Comparison of ENCODE assay signal across 30 cellular contexts in the genomic region with DNA sequence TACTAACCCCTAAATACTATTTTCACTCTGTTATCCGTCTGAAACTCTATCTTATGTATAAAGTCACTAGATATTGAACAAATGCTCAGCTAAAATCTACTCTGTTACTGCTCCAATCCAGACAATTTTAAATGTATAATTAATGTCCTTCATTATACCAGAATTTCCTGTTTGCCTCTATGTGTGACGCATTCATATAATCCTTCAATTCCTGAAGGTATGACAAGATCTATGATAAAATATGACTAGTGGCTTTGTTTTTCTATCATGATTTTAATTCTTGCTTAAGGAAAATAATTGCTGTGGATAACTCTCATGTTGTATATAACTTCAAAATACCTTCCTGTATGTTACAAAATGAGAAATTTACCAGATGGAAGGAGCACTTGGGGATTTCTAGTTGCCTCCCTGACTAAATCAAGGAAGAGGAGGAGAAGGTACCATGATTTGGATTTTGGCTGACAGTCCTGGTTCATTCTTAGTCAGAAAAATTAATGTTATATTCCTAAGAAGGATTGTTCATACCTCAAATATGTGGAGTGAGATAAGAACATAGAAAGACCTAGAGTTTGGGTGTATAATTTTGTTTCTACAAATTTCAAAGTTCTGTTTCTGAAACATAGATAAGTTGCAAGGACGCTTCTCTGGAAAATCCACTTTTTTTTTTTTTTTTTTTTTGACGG. TPM values are rescaled to one million over a fixed set of nuclear protein-coding genes. Genes with fewer than 3 reads are reported as not detected.
DNase-seq lines count a peak whose midpoint lies in the region; ATAC-seq, FAIRE-seq and TF ChIP-seq lines count a peak whose summit lies in the region.
"Had no signal": no experiment of that assay in that cellular context is flagged by ENCODE, and none has a peak within 500 bp of the region (broad histone marks: within the 10 kb centered on the region; RNA-seq: fewer than 3 reads in every experiment).

No MANE protein-coding gene starts in this region.

- no peak for FAIRE-seq in bronchial epithelial cell (lab: Jason Lieb, UNC)
- FAIRE-seq: GM12891 had no signal

- H3K4me1 ChIP-seq in ACC112 (ENCODE audit: control insufficient read depth, insufficient read depth, low read length, unreplicated experiment): peaks cover 43% of the 10 kb centered on the region
- H3K4me1 ChIP-seq in foreskin keratinocyte: peaks cover 37% of the 10 kb centered on the region
- no peaks in the 10 kb centered on the region for H3K4me1 ChIP-seq in mucosa of descending colon (ENCODE audit: low read depth)
- no peaks in the 10 kb centered on the region for H3K4me1 ChIP-seq in adrenal gland (replicated peaks in 1 of 2)
- H3K4me1 ChIP-seq: BLaER1 had no signal

- H3K27me3 ChIP-seq in ACC112 (ENCODE audit: insufficient read depth, low read length): no peaks in the 10 kb centered on the region
- H3K27me3 ChIP-seq in bronchial epithelial cell (ENCODE audit: control insufficient read depth, insufficient read depth, low read length): no peaks in the 10 kb centered on the region
- H3K27me3 ChIP-seq in foreskin keratinocyte: no peaks in the 10 kb centered on the region
- H3K27me3 ChIP-seq in adrenal gland: peaks cover 24% of the 10 kb centered on the region
- H3K27me3 ChIP-seq: BLaER1 had no signal

- H3K79me2 ChIP-seq in ACC112 (ENCODE audit: control insufficient read depth, insufficient read depth, low read length, unreplicated experiment): peaks cover 3% of the 10 kb centered on the region

- no peak overlapping the region for H2AFZ ChIP-seq in ACC112 (ENCODE audit: low read length, unreplicated experiment)

- no peak for TF ChIP-seq CTCF in bronchial epithelial cell (IDR thresholded peaks at IDR 0.05; ENCODE audit: insufficient read depth, low read length, severe bottlenecking)
- TF ChIP-seq CTCF in foreskin keratinocyte (conservative IDR thresholded peaks at IDR 0.05): no peak
- no peak for TF ChIP-seq CTCF in mucosa of descending colon (IDR thresholded peaks at IDR 0.05)
- no peak for TF ChIP-seq CTCF in adrenal gland (IDR thresholded peaks at IDR 0.05)

- DNase-seq in NCI-H226: peak; percentile 71
- DNase-seq in bronchial epithelial cell (ENCODE audit: low read depth): peak; percentile 79
- DNase-seq in foreskin keratinocyte: peak in 1 of 2 donors; percentile 69
- no peak for DNase-seq in mucosa of descending colon
- DNase-seq in adrenal gland: no peak
- DNase-seq: 8988T; CD4-positive, alpha-beta memory T cell; COR-L47; DMS79; EL; GF-D8; GOT3; NCI-H1092; NCI-H1417 treated with DMSO at 0.1 percent for 48 hours; NCI-H1694 treated with DMSO at 0.1 percent for 48 hours; NCI-H2081; NCI-H2227 treated with DMSO at 0.1 percent for 48 hours; NCI-H510A; NCI-H69; SHP77 treated with DMSO at 0.1 percent for 48 hours; SK-N-SH had no signal

- H3K27ac ChIP-seq in ACC112 (ENCODE audit: low read depth, low read length) (peak overlapping the region; percentile 58), foreskin keratinocyte (no peak overlapping the region), adrenal gland (no peak overlapping the region)
- H3K27ac ChIP-seq: BLaER1, RWPE1 had no signal

- intact Hi-C loops in mucosa of descending colon (cut with DNase I, micrococcal nuclease): no loop called here
- intact Hi-C loops in adrenal gland (cut with DNase I): no loop called here

- no peak overlapping the region for H3K4me3 ChIP-seq in ACC112 (ENCODE audit: low read depth, low read length)
- H3K4me3 ChIP-seq in bronchial epithelial cell (ENCODE audit: low read depth, low read length): no peak overlapping the region
- no peak overlapping the region for H3K4me3 ChIP-seq in mucosa of descending colon
- no peak overlapping the region for H3K4me3 ChIP-seq in adrenal gland
- H3K4me3 ChIP-seq: BLaER1 had no signal

- ATAC-seq in foreskin keratinocyte (peak; percentile 46), mucosa of descending colon (no peak), HG03025 (IDR thresholded peaks at IDR 0.05; ENCODE audit: low FRiP score, unreplicated experiment) (no peak), HG03354 (IDR thresholded peaks at IDR 0.05; ENCODE audit: poor library complexity, severe bottlenecking, unreplicated experiment) (no peak)
- ATAC-seq: HCT116, Panc1 had no signal

- 56 to 68% (median 62%) methylated on average over 4 of the region's 4 CpGs for WGBS in adrenal gland, 4 donors

- no peak for TF ChIP-seq POLR2A in adrenal gland (IDR thresholded peaks at IDR 0.05)

- H3K36me3 ChIP-seq in ACC112 (ENCODE audit: insufficient read depth, low read length) (no peaks in the 10 kb centered on the region), bronchial epithelial cell (ENCODE audit: control insufficient read depth, insufficient read depth, low read length) (no peaks in the 10 kb centered on the region), mucosa of descending colon (ENCODE audit: low read depth) (no peaks in the 10 kb centered on the region), adrenal gland (replicated peaks in 1 of 2) (no peaks in the 10 kb centered on the region)
- H3K36me3 ChIP-seq: BLaER1 had no signal

- H3K9me3 ChIP-seq in mucosa of descending colon (no peaks in the 10 kb centered on the region), adrenal gland (replicated peaks in 1 of 3) (no peaks in the 10 kb centered on the region)
- H3K9me3 ChIP-seq: SK-N-SH had no signal

RNA-seq across cellular contexts. Expression of a gene that starts 4.9 kb away (rescaled TPM):
- total RNA-seq in bronchial epithelial cell: 0.26 TPM in 1 of 2 replicates, not detected in the other
- total RNA-seq in foreskin keratinocyte: 0.82 and 0.85 TPM in 2 replicates
- polyA plus RNA-seq in foreskin keratinocyte: 0.79 and 0.86 TPM in 2 replicates
- under 1 TPM in 2 of 3 donors, not detected in 1; 0.19 to 0.22 TPM for total RNA-seq in mucosa of descending colon
- total RNA-seq in adrenal gland: under 1 TPM in 1 of 8 donors, not detected in 7; 0.41 TPM
- polyA plus RNA-seq in adrenal gland: under 1 TPM; 0.07 to 0.16 (median 0.16) TPM
- total RNA-seq: CD4-positive, alpha-beta memory T cell had no signal
- polyA plus RNA-seq: CD4-positive, alpha-beta memory T cell had no signal

RNA-seq across cellular contexts. Expression of a gene that starts 11.7 kb away (rescaled TPM):
- total RNA-seq in bronchial epithelial cell: 1.6 TPM in 1 of 2 replicates, not detected in the other
- not detected in 2 replicates for total RNA-seq in foreskin keratinocyte
- polyA plus RNA-seq in foreskin keratinocyte: not detected in 2 replicates
- not detected for total RNA-seq in mucosa of descending colon
- not detected for total RNA-seq in adrenal gland
- polyA plus RNA-seq in adrenal gland: not detected
- total RNA-seq: CD4-positive, alpha-beta memory T cell; HT-29 had no signal
- polyA plus RNA-seq: CD4-positive, alpha-beta memory T cell; SK-N-SH had no signal

RNA-seq across cellular contexts. Expression of a gene that starts 27.8 kb away (rescaled TPM):
- 4.2 and 5.2 TPM in 2 replicates for total RNA-seq in bronchial epithelial cell
- total RNA-seq in foreskin keratinocyte: 27.5 and 36.3 TPM in 2 replicates
- polyA plus RNA-seq in foreskin keratinocyte: 29.4 and 42.3 TPM in 2 replicates
- 10 to 100 TPM in 1 of 3 donors, 1 to 10 TPM in 2; 3.0 to 21.7 (median 3.2) TPM for total RNA-seq in mucosa of descending colon
- 1 to 10 TPM in 4 of 8 donors, under 1 TPM in 2, not detected in 2; 0.84 to 6.1 (median 1.6) TPM for total RNA-seq in adrenal gland
- 1 to 10 TPM; 1.6 to 2.0 (median 1.7) TPM for polyA plus RNA-seq in adrenal gland
- total RNA-seq: CD4-positive, alpha-beta memory T cell had no signal
- polyA plus RNA-seq: CD4-positive, alpha-beta memory T cell had no signal

Comparison
In these comparisons a context has a peak if more than half of its experiments do, and no peak if none do; other contexts are left out.
1. DNase-seq: peak in NCI-H226 (single experiment) and bronchial epithelial cell (single experiment); none in mucosa of descending colon (0 of 3) and adrenal gland (0 of 7).